In genomic region chr10:95333997-95334792, GRCh38 we compare ENCODE assay signal across 11 cellular contexts. TPM values are rescaled to one million over a fixed set of nuclear protein-coding genes. Genes with fewer than 3 reads are reported as not detected.
DNase-seq lines count a peak whose midpoint lies in the region; ATAC-seq, FAIRE-seq and TF ChIP-seq lines count a peak whose summit lies in the region.
"Had no signal": no experiment of that assay in that cellular context is flagged by ENCODE, and none has a peak within 500 bp of the region (broad histone marks: within the 10 kb centered on the region; RNA-seq: fewer than 3 reads in every experiment).

No MANE protein-coding gene starts in this region.

- peak overlapping the region; percentile 80 for H2AFZ ChIP-seq in astrocyte (ENCODE audit: low read depth, low read length)

- H3K4me2 ChIP-seq in astrocyte (ENCODE audit: low read length) = peak overlapping the region; percentile 61

- H3K9ac ChIP-seq in astrocyte (ENCODE audit: low read length) = peak overlapping the region; percentile 65

- H3K27ac ChIP-seq in astrocyte (ENCODE audit: low read depth, low read length) = peak overlapping the region; percentile 85
- peak overlapping the region; percentile 80 to 96 (median 92) for H3K27ac ChIP-seq in heart left ventricle

- H3K4me3 ChIP-seq in astrocyte (ENCODE audit: insufficient read depth, low read depth, low read length) = no peak overlapping the region
- H3K4me3 ChIP-seq in heart left ventricle = peak overlapping the region in 1 of 12 donors; percentile 3
- H3K4me3 ChIP-seq in skeletal muscle cell (ENCODE audit: low read depth, low read length) = no peak overlapping the region

- H3K4me1 Mint-ChIP-seq in astrocyte (ENCODE audit: low read depth, unreplicated experiment) = peaks cover 16% of the 10 kb centered on the region
- H3K4me1 Mint-ChIP-seq: activated naive CD8-positive, alpha-beta T cell treated with anti-CD3 and anti-CD28 coated beads, Interleukin-2, amount 10 ng/mL, durations not matched to agents 7 days and 5 days; naive B cell had no signal

- DNase-seq in EL (peak; percentile 96), astrocyte (ENCODE audit: low read depth) (peak; percentile 92), heart left ventricle (peak; percentile 80 to 91 (median 89)), skeletal muscle cell (ENCODE audit: low read depth) (peak; percentile 43), GOT3 (lab: John Stamatoyannopoulos, UW) (no peak)
- DNase-seq: activated naive CD8-positive, alpha-beta T cell treated with anti-CD3 and anti-CD28 coated beads, Interleukin-2, amount 10 ng/mL, durations not matched to agents 7 days and 5 days; naive B cell had no signal

- TF ChIP-seq CTCF in astrocyte (IDR thresholded peaks at IDR 0.05; ENCODE audit: insufficient read depth, low read depth, low read length) = no peak
- no peak for TF ChIP-seq CTCF in heart left ventricle (IDR thresholded peaks at IDR 0.05)

- ATAC-seq in heart left ventricle = peak; percentile 81 to 94 (median 87)
- ATAC-seq in GM21515 (IDR thresholded peaks at IDR 0.05; ENCODE audit: unreplicated experiment) = no peak
- ATAC-seq in GM18870 (IDR thresholded peaks at IDR 0.05; ENCODE audit: unreplicated experiment) = no peak
- no peak for ATAC-seq in GM21423 (IDR thresholded peaks at IDR 0.05; ENCODE audit: unreplicated experiment)

- H4K20me1 ChIP-seq in astrocyte (ENCODE audit: insufficient read depth, low read length) = no peaks in the 10 kb centered on the region

- no peak overlapping the region for H3K27ac Mint-ChIP-seq in astrocyte (ENCODE audit: unreplicated experiment)
- H3K27ac Mint-ChIP-seq: activated naive CD8-positive, alpha-beta T cell treated with anti-CD3 and anti-CD28 coated beads, Interleukin-2, amount 10 ng/mL, durations not matched to agents 7 days and 5 days had no signal

- no peaks in the 10 kb centered on the region for H3K79me2 ChIP-seq in astrocyte (ENCODE audit: insufficient read depth, low read length)

- 16 to 33% (median 19%) methylated on average over 12 of the region's 12 CpGs for WGBS in heart left ventricle, 4 donors

- H3K36me3 ChIP-seq in astrocyte (ENCODE audit: insufficient read depth, low read length) (no peaks in the 10 kb centered on the region), heart left ventricle (peaks cover 0 to 94% (median 46%) of the 10 kb centered on the region in 9 donors)

- H3K9me3 ChIP-seq in astrocyte (ENCODE audit: insufficient read depth, low read depth, low read length) = no peaks in the 10 kb centered on the region
- no peaks in the 10 kb centered on the region for H3K9me3 ChIP-seq in heart left ventricle

- no peaks in the 10 kb centered on the region for H3K9me3 Mint-ChIP-seq in astrocyte (ENCODE audit: unreplicated experiment)
- H3K9me3 Mint-ChIP-seq: activated naive CD8-positive, alpha-beta T cell treated with anti-CD3 and anti-CD28 coated beads, Interleukin-2, amount 10 ng/mL, durations not matched to agents 7 days and 5 days; naive B cell had no signal

- H3K27me3 Mint-ChIP-seq in astrocyte (ENCODE audit: low read depth, unreplicated experiment) = peaks cover 4% of the 10 kb centered on the region
- H3K27me3 Mint-ChIP-seq: activated naive CD8-positive, alpha-beta T cell treated with anti-CD3 and anti-CD28 coated beads, Interleukin-2, amount 10 ng/mL, durations not matched to agents 7 days and 5 days; naive B cell had no signal

- peaks cover 5% of the 10 kb centered on the region for H3K36me3 Mint-ChIP-seq in astrocyte (ENCODE audit: low read depth, unreplicated experiment)
- H3K36me3 Mint-ChIP-seq: activated naive CD8-positive, alpha-beta T cell treated with anti-CD3 and anti-CD28 coated beads, Interleukin-2, amount 10 ng/mL, durations not matched to agents 7 days and 5 days; naive B cell had no signal

- H3K4me3 Mint-ChIP-seq in astrocyte (ENCODE audit: unreplicated experiment) = no peak overlapping the region
- H3K4me3 Mint-ChIP-seq: activated naive CD8-positive, alpha-beta T cell treated with anti-CD3 and anti-CD28 coated beads, Interleukin-2, amount 10 ng/mL, durations not matched to agents 7 days and 5 days had no signal

- peak; percentile 81 for FAIRE-seq in astrocyte (lab: Jason Lieb, UNC)
- FAIRE-seq: GM19239 had no signal

- TF ChIP-seq POLR2A in heart left ventricle (IDR thresholded peaks at IDR 0.05) = peak in 1 of 2 donors; percentile 26

- intact Hi-C loops in heart left ventricle (cut with DNase I) = loop anchor here in 5 of 10 donors (5.0 to 10.0 kb wide), 3 partner anchors 42 to 69 kb away; partner anchors contain the start of gene PDLIM1 (in 3 of the 5)

- H3K4me1 ChIP-seq in astrocyte (ENCODE audit: insufficient read depth, low read length) (peaks cover 15% of the 10 kb centered on the region), heart left ventricle (peaks cover 8 to 85% (median 38%) of the 10 kb centered on the region in 12 donors)

- H3K27me3 ChIP-seq in astrocyte (ENCODE audit: insufficient read depth, low read length) = no peaks in the 10 kb centered on the region
- no peaks in the 10 kb centered on the region for H3K27me3 ChIP-seq in heart left ventricle

RNA-seq across cellular contexts. Expression of gene PDLIM1, which starts 43.4 kb away (rescaled TPM):
- total RNA-seq in astrocyte (316 and 320 TPM in 2 replicates), heart left ventricle (100 to 1,000 TPM; 225 to 434 (median 349) TPM)
- 100 to 1,000 TPM; 253 to 308 TPM for polyA plus RNA-seq in heart left ventricle

Comparison
In these comparisons a context has a peak if more than half of its experiments do, and no peak if none do; other contexts are left out.
1. ATAC-seq: peak in heart left ventricle (4 of 4); none in GM21515 (single experiment), GM18870 (single experiment) and GM21423 (single experiment).